ENCODE assay signal across 2 cellular contexts in genomic region chr9:18189876-18190670, GRCh38.
TF ChIP-seq lines count a peak whose summit lies in the region.

No MANE protein-coding gene starts in this region.

TF ChIP-seq in liver, 16 proteins besides CTCF, POLR2A, EP300 and RAD21 (continued from another document):
- TF ChIP-seq FOXA2 (IDR thresholded peaks at IDR 0.05) (peak; percentile 21), ZBTB33 (IDR thresholded peaks at IDR 0.05) (peak; percentile 33), FOXA1 (IDR thresholded peaks at IDR 0.05) (no peak), NR2F2 (IDR thresholded peaks at IDR 0.05) (no peak), RXRA (IDR thresholded peaks at IDR 0.05) (peak in 1 of 2 donors; percentile 66), HNF4A (conservative IDR thresholded peaks at IDR 0.05) (peak; percentile 55 to 56)

TF ChIP-seq in HepG2, 621 proteins besides CTCF, POLR2A, EP300 and RAD21 (continued from another document):
- TF ChIP-seq ARID5B (CRISPR knock-in tag; IDR thresholded peaks at IDR 0.05) (no peak), SMARCE1 (IDR thresholded peaks at IDR 0.05; ENCODE audit: borderline replicate concordance) (no peak), RXRA (CRISPR knock-in tag; IDR thresholded peaks at IDR 0.05) (no peak), ZNF687 (CRISPR knock-in tag; IDR thresholded peaks at IDR 0.05) (no peak), KLF6 (CRISPR knock-in tag; IDR thresholded peaks at IDR 0.05) (no peak), ZNF691 (CRISPR knock-in tag; IDR thresholded peaks at IDR 0.05; ENCODE audit: borderline replicate concordance, low read depth) (no peak), CCAR2 (optimal IDR thresholded peaks at IDR 0.05; ENCODE audit: low read depth, low read length) (no peak), ARNT2 (CRISPR knock-in tag; IDR thresholded peaks at IDR 0.05; ENCODE audit: low read depth) (no peak), DNMT1 (CRISPR knock-in tag; IDR thresholded peaks at IDR 0.05) (no peak)
